17 cellular contexts compared by ENCODE assay signal in the genomic region with DNA sequence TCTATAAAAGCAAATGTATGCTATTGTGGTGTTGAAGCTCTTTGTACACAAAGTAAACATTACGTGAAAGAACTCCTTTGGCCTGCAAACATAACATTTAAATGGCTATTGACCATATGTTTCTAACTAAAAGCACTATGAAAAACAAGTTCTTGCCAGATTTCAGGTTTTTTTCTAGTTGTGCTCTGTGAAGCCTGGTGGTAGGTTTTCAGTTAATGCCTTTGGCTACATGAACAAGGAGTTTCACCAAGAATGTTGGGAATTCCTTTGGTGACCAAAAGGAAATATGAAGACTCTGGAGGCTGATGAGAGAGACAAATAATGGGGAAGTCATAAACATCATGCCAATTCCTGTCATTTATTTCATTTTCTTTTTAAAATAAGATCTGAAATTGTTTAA.
A peak's percentile ranks its signal among the peaks of the same experiment; 100 is the strongest.
DNase-seq lines count a peak whose midpoint lies in the region; ATAC-seq and TF ChIP-seq lines count a peak whose summit lies in the region.
"Had no signal": no experiment of that assay in that cellular context is flagged by ENCODE, and none has a peak within 500 bp of the region (broad histone marks: within the 10 kb centered on the region; RNA-seq: fewer than 3 reads in every experiment).

No MANE protein-coding gene starts in this region.

- no peaks in the 10 kb centered on the region for H3K4me1 ChIP-seq in mucosa of descending colon (ENCODE audit: low read depth)
- H3K4me1 ChIP-seq: Caco-2, pancreas had no signal

- intact Hi-C loops in activated CD4-positive, alpha-beta memory T cell treated with anti-CD3 and anti-CD28 coated beads for 36 hours (cut with micrococcal nuclease) = no loop called here
- intact Hi-C loops in mucosa of descending colon (cut with DNase I, micrococcal nuclease) = no loop called here

- H3K27ac Mint-ChIP-seq in activated CD4-positive, alpha-beta memory T cell treated with anti-CD3 and anti-CD28 coated beads for 36 hours = no peak overlapping the region
- H3K27ac Mint-ChIP-seq: memory B cell had no signal

- peak; percentile 80 for DNase-seq in GM04504 (ENCODE audit: low read depth)
- DNase-seq in RPMI7951 (ENCODE audit: low read depth) = peak; percentile 90
- DNase-seq in fibroblast of peridontal ligament (ENCODE audit: extremely low read depth) = peak; percentile 92
- peak; percentile 26 for DNase-seq in skeletal muscle cell (ENCODE audit: low read depth)
- no peak for DNase-seq in activated CD4-positive, alpha-beta memory T cell treated with anti-CD3 and anti-CD28 coated beads for 36 hours
- DNase-seq in NCI-H128 (lab: John Stamatoyannopoulos, UW; ENCODE audit: unreplicated experiment) = no peak
- no peak for DNase-seq in mucosa of descending colon
- DNase-seq: activated naive CD4-positive, alpha-beta T cell treated with Interleukin-2 at 50 U/mL for 16 hours; Caco-2; Karpas-422; NCI-H187; NCI-H524 treated with DMSO at 0.1 percent for 48 hours; pancreas; SHP77 had no signal

- H3K4me3 ChIP-seq in skeletal muscle cell (ENCODE audit: low read depth, low read length) (no peak overlapping the region), mucosa of descending colon (no peak overlapping the region)
- H3K4me3 ChIP-seq: pancreas had no signal

- POLR2A ChIA-PET in activated CD4-positive, alpha-beta memory T cell treated with anti-CD3 and anti-CD28 coated beads for 36 hours (lab: Charles Lee) = no interaction called here

- CTCF ChIA-PET in activated CD4-positive, alpha-beta memory T cell treated with anti-CD3 and anti-CD28 coated beads for 36 hours (lab: Charles Lee) = no interaction called here

- no peak overlapping the region for H3K4me3 Mint-ChIP-seq in activated CD4-positive, alpha-beta memory T cell treated with anti-CD3 and anti-CD28 coated beads for 36 hours
- H3K4me3 Mint-ChIP-seq: central memory CD8-positive, alpha-beta T cell; memory B cell had no signal

- ATAC-seq in HG02759 (IDR thresholded peaks at IDR 0.05; ENCODE audit: unreplicated experiment) = no peak
- ATAC-seq in mucosa of descending colon = no peak
- ATAC-seq: pancreas had no signal

- H3K36me3 Mint-ChIP-seq in activated CD4-positive, alpha-beta memory T cell treated with anti-CD3 and anti-CD28 coated beads for 36 hours = no peaks in the 10 kb centered on the region
- H3K36me3 Mint-ChIP-seq: memory B cell had no signal

- no peaks in the 10 kb centered on the region for H3K4me1 Mint-ChIP-seq in activated CD4-positive, alpha-beta memory T cell treated with anti-CD3 and anti-CD28 coated beads for 36 hours (ENCODE audit: low read depth)
- H3K4me1 Mint-ChIP-seq: central memory CD8-positive, alpha-beta T cell; memory B cell had no signal

- no peak for TF ChIP-seq CTCF in mucosa of descending colon (IDR thresholded peaks at IDR 0.05)

- H3K9me3 ChIP-seq in mucosa of descending colon = no peaks in the 10 kb centered on the region
- H3K9me3 ChIP-seq: Caco-2, pancreas had no signal

- no peaks in the 10 kb centered on the region for H3K9me3 Mint-ChIP-seq in activated CD4-positive, alpha-beta memory T cell treated with anti-CD3 and anti-CD28 coated beads for 36 hours

- no peaks in the 10 kb centered on the region for H3K27me3 Mint-ChIP-seq in activated CD4-positive, alpha-beta memory T cell treated with anti-CD3 and anti-CD28 coated beads for 36 hours
- H3K27me3 Mint-ChIP-seq: central memory CD8-positive, alpha-beta T cell; memory B cell had no signal

- H3K36me3 ChIP-seq in mucosa of descending colon (ENCODE audit: low read depth) = no peaks in the 10 kb centered on the region
- H3K36me3 ChIP-seq: pancreas had no signal

Comparison
In these comparisons a context has a peak if more than half of its experiments do, and no peak if none do; other contexts are left out.
1. DNase-seq: peak in GM04504 (single experiment), RPMI7951 (single experiment), fibroblast of peridontal ligament (single experiment) and skeletal muscle cell (single experiment); none in activated CD4-positive, alpha-beta memory T cell treated with anti-CD3 and anti-CD28 coated beads for 36 hours (single experiment), NCI-H128 (single experiment) and mucosa of descending colon (0 of 3).